9 cellular contexts compared by ENCODE assay signal in the genomic region with DNA sequence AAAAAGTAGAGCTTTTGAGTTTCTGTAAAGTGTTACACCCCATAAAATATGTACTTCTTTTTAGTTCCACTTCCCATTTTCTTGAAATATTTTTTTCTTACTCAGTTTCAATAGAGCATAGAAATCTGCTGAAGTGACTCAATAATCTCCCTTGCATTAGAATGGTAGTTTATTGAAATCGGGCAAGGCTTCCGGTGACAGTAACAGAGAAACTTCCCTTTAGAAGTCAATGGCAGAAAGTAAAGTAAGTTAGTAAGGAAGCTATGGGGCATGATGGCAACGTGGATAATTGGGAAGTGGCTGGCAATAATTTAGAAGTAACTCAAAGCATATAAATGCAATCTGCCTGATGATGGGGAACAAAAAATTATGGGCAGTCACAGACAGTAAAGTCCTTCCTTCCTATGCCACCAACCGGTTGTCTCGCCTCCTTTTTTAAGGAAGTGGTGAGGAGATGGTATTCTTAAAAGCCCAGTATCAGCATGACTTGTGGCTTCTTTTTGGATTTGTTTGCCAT. TPM values are rescaled to one million over a fixed set of nuclear protein-coding genes. Genes with fewer than 3 reads are reported as not detected.
DNase-seq lines count a peak whose midpoint lies in the region; ATAC-seq, FAIRE-seq and TF ChIP-seq lines count a peak whose summit lies in the region.
"Had no signal": no experiment of that assay in that cellular context is flagged by ENCODE, and none has a peak within 500 bp of the region (broad histone marks: within the 10 kb centered on the region; RNA-seq: fewer than 3 reads in every experiment).

No MANE protein-coding gene starts in this region.

- H3K27ac ChIP-seq in upper lobe of right lung, result no peak overlapping the region
- H3K27ac ChIP-seq: VCaP had no signal

- H3K27me3 Mint-ChIP-seq in natural killer cell treated with Interleukin-12 subunit alpha and Interleukin-12 subunit beta and Interleukin-15 and Interleukin-18, amount 100 ng/mL, for 72 hours, result peaks cover 0 to 13% of the 10 kb centered on the region in 2 donors
- H3K27me3 Mint-ChIP-seq in natural killer cell (ENCODE audit: low read depth in 2 of 2), result peaks cover 2 to 11% of the 10 kb centered on the region in 2 donors

- H3K4me3 ChIP-seq in upper lobe of right lung, result no peak overlapping the region

- no peaks in the 10 kb centered on the region for H3K4me1 ChIP-seq in upper lobe of right lung

- no peaks in the 10 kb centered on the region for H3K36me3 Mint-ChIP-seq in natural killer cell treated with Interleukin-12 subunit alpha and Interleukin-12 subunit beta and Interleukin-15 and Interleukin-18, amount 100 ng/mL, for 72 hours
- no peaks in the 10 kb centered on the region for H3K36me3 Mint-ChIP-seq in natural killer cell

- H3K27me3 ChIP-seq in upper lobe of right lung, result no peaks in the 10 kb centered on the region

- peak overlapping the region; percentile 23 for H3K4me3 Mint-ChIP-seq in natural killer cell treated with Interleukin-12 subunit alpha and Interleukin-12 subunit beta and Interleukin-15 and Interleukin-18, amount 100 ng/mL, for 72 hours
- H3K4me3 Mint-ChIP-seq in natural killer cell, result no peak overlapping the region

- H3K4me1 Mint-ChIP-seq in natural killer cell treated with Interleukin-12 subunit alpha and Interleukin-12 subunit beta and Interleukin-15 and Interleukin-18, amount 100 ng/mL, for 72 hours (ENCODE audit: low read depth in 2 of 2), result peaks cover 9 to 20% of the 10 kb centered on the region in 2 donors
- H3K4me1 Mint-ChIP-seq in natural killer cell, result peaks cover 17 to 21% of the 10 kb centered on the region in 2 donors

- peak overlapping the region in 1 of 2 donors; percentile 22 for H3K27ac Mint-ChIP-seq in natural killer cell treated with Interleukin-12 subunit alpha and Interleukin-12 subunit beta and Interleukin-15 and Interleukin-18, amount 100 ng/mL, for 72 hours
- peak overlapping the region in 1 of 2 donors; percentile 47 for H3K27ac Mint-ChIP-seq in natural killer cell

- no peak for TF ChIP-seq POLR2A in GM12892 (IDR thresholded peaks at IDR 0.05; ENCODE audit: low read depth, low read length)

- no peak for TF ChIP-seq CTCF in natural killer cell (IDR thresholded peaks at IDR 0.05)
- no peak for TF ChIP-seq CTCF in upper lobe of right lung (IDR thresholded peaks at IDR 0.05)

- no peaks in the 10 kb centered on the region for H3K36me3 ChIP-seq in upper lobe of right lung

- no peaks in the 10 kb centered on the region for H3K9me3 ChIP-seq in upper lobe of right lung

- intact Hi-C loops in natural killer cell (cut with micrococcal nuclease), result no loop called here
- intact Hi-C loops in upper lobe of right lung (cut with DNase I), result no loop called here
- intact Hi-C loops in cardiac septum (cut with DNase I), result no loop called here

- ATAC-seq in natural killer cell treated with Interleukin-12 subunit alpha and Interleukin-12 subunit beta and Interleukin-15 and Interleukin-18, amount 100 ng/mL, for 72 hours, result no peak
- ATAC-seq in natural killer cell (no peak), HG02973 (IDR thresholded peaks at IDR 0.05; ENCODE audit: unreplicated experiment) (peak; percentile 72), upper lobe of right lung (peak; percentile 66)

- no peak for FAIRE-seq in GM12892 (lab: Jason Lieb, UNC)

- H3K9me3 Mint-ChIP-seq in natural killer cell treated with Interleukin-12 subunit alpha and Interleukin-12 subunit beta and Interleukin-15 and Interleukin-18, amount 100 ng/mL, for 72 hours, result no peaks in the 10 kb centered on the region
- no peaks in the 10 kb centered on the region for H3K9me3 Mint-ChIP-seq in natural killer cell

- DNase-seq in natural killer cell treated with Interleukin-12 subunit alpha and Interleukin-12 subunit beta and Interleukin-15 and Interleukin-18, amount 100 ng/mL, for 72 hours (ENCODE audit: low spot score), result no peak
- no peak for DNase-seq in natural killer cell
- DNase-seq in NOMO-1 treated with dmso at 0.1 percent for 144 hours (lab: John Stamatoyannopoulos, UW; ENCODE audit: unreplicated experiment), result peak; percentile 84
- DNase-seq in upper lobe of right lung, result no peak
- no peak for DNase-seq in GM12892 (ENCODE audit: insufficient read length)
- DNase-seq in T-helper 9 cell, result no peak
- DNase-seq in cardiac septum (ENCODE audit: low spot score), result no peak

RNA-seq across cellular contexts. Expression of a gene that starts 7.6 kb away (rescaled TPM):
- total RNA-seq in natural killer cell treated with Interleukin-12 subunit alpha and Interleukin-12 subunit beta and Interleukin-15 and Interleukin-18, amount 100 ng/mL, for 72 hours, result under 1 TPM; 0.10 to 0.70 TPM
- total RNA-seq in natural killer cell (10 to 100 TPM; 11.3 to 25.6 (median 20.9) TPM), upper lobe of right lung (225 TPM), cardiac septum (9.8 TPM)
- polyA plus RNA-seq in GM12892 (2012; ENCODE audit: missing spikeins), result 24.2 TPM

RNA-seq across cellular contexts. Expression of a gene that starts 60.0 kb away (rescaled TPM):
- total RNA-seq in natural killer cell treated with Interleukin-12 subunit alpha and Interleukin-12 subunit beta and Interleukin-15 and Interleukin-18, amount 100 ng/mL, for 72 hours, result 10 to 100 TPM in 1 of 2 donors, 1 to 10 TPM in 1; 8.9 to 21.4 TPM
- 10 to 100 TPM; 18.1 to 25.0 (median 18.4) TPM for total RNA-seq in natural killer cell
- total RNA-seq in upper lobe of right lung, result 24.7 TPM
- polyA plus RNA-seq in GM12892 (2012; ENCODE audit: missing spikeins), result 14.0 TPM
- 37.6 TPM for total RNA-seq in cardiac septum

Comparison
In these comparisons a context has a peak if more than half of its experiments do, and no peak if none do; other contexts are left out.
1. ATAC-seq: peak in HG02973 (single experiment) and upper lobe of right lung (single experiment); none in natural killer cell treated with Interleukin-12 subunit alpha and Interleukin-12 subunit beta and Interleukin-15 and Interleukin-18, amount 100 ng/mL, for 72 hours (0 of 2) and natural killer cell (0 of 3).